In genomic region chr3:37144806-37145205, GRCh38 we compare ENCODE assay signal across 15 cellular contexts. TPM values are rescaled to one million over a fixed set of nuclear protein-coding genes. Genes with fewer than 3 reads are reported as not detected.
A peak's percentile ranks its signal among the peaks of the same experiment; 100 is the strongest.
DNase-seq lines count a peak whose midpoint lies in the region; ATAC-seq and TF ChIP-seq lines count a peak whose summit lies in the region.
"Had no signal": no experiment of that assay in that cellular context is flagged by ENCODE, and none has a peak within 500 bp of the region (broad histone marks: within the 10 kb centered on the region; RNA-seq: fewer than 3 reads in every experiment).

No MANE protein-coding gene starts in this region.

- POLR2A ChIA-PET in WTC11 (lab: Charles Lee) = no interaction called here

- peaks cover 0 to 3% (median under 1%) of the 10 kb centered on the region in 4 donors for H3K36me3 ChIP-seq in liver (ENCODE audit: control insufficient read depth in 4 of 4, insufficient read depth in 3 of 4, low read depth in 1 of 4, low read length in 3 of 4)
- H3K36me3 ChIP-seq in upper lobe of left lung = peaks cover 0 to 32% (median 6%) of the 10 kb centered on the region in 4 donors

- CTCF ChIA-PET in WTC11 (lab: Charles Lee) = no interaction called here

- DNase-seq in NOMO-1 treated with DMSO at 0.1 percent for 48 hours (lab: John Stamatoyannopoulos, UW; ENCODE audit: unreplicated experiment) = peak; percentile 21
- DNase-seq in NOMO-1 treated with dmso at 0.1 percent for 144 hours (lab: John Stamatoyannopoulos, UW; ENCODE audit: unreplicated experiment) = no peak
- DNase-seq in WTC11 (ENCODE audit: low spot score) = no peak
- no peak for DNase-seq in upper lobe of left lung
- no peak for DNase-seq in NCI-H510A (lab: John Stamatoyannopoulos, UW)
- no peak for DNase-seq in COLO668 (lab: John Stamatoyannopoulos, UW; ENCODE audit: unreplicated experiment)
- DNase-seq: activated CD4-positive, CD25-positive, alpha-beta regulatory T cell treated with anti-CD3 and anti-CD28 coated beads, Interleukin-2, amount 50 U/mL, for 72 hours; activated naive CD8-positive, alpha-beta T cell treated with anti-CD3 and anti-CD28 coated beads, Interleukin-2, amount 50 U/mL, for 24 hours; colonic mucosa; NCI-H187 treated with DMSO at 0.1 percent for 48 hours; T-cell had no signal

- H3K4me3 ChIP-seq in liver (ENCODE audit: low read depth in 1 of 3, low read length in 3 of 3) (no peak overlapping the region), upper lobe of left lung (no peak overlapping the region)
- H3K4me3 ChIP-seq: colonic mucosa, thoracic aorta had no signal

- H3K27me3 ChIP-seq in liver (ENCODE audit: control insufficient read depth in 4 of 4, insufficient read depth in 4 of 4, low read length in 3 of 4) = no peaks in the 10 kb centered on the region
- H3K27me3 ChIP-seq in upper lobe of left lung = no peaks in the 10 kb centered on the region
- H3K27me3 ChIP-seq: colonic mucosa had no signal

- H3K4me1 Mint-ChIP-seq in WTC11 = no peaks in the 10 kb centered on the region

- peaks cover 15 to 70% (median 40%) of the 10 kb centered on the region in 4 donors for H3K4me1 ChIP-seq in liver (ENCODE audit: control insufficient read depth in 4 of 4, insufficient read depth in 4 of 4, low read length in 3 of 4)
- peaks cover 14 to 62% (median 44%) of the 10 kb centered on the region in 4 donors for H3K4me1 ChIP-seq in upper lobe of left lung
- H3K4me1 ChIP-seq: colonic mucosa had no signal

- no peak overlapping the region for H3K4me3 Mint-ChIP-seq in WTC11
- H3K4me3 Mint-ChIP-seq: activated naive CD8-positive, alpha-beta T cell treated with anti-CD3 and anti-CD28 coated beads, Interleukin-2, amount 50 U/mL, for 24 hours; nephron; T-cell had no signal

- H3K27ac Mint-ChIP-seq in WTC11 = peak overlapping the region; percentile 26; the same call in 1 of the 2 replicates
- H3K27ac Mint-ChIP-seq: activated naive CD8-positive, alpha-beta T cell treated with anti-CD3 and anti-CD28 coated beads, Interleukin-2, amount 50 U/mL, for 24 hours; nephron; T-cell had no signal

- peaks cover 17% of the 10 kb centered on the region for H3K36me3 Mint-ChIP-seq in WTC11

- TF ChIP-seq CTCF in WTC11 (IDR thresholded peaks at IDR 0.05) = no peak
- TF ChIP-seq CTCF in liver (IDR thresholded peaks at IDR 0.05; ENCODE audit: low read depth, low read length, missing input control) = no peak
- TF ChIP-seq CTCF in upper lobe of left lung (IDR thresholded peaks at IDR 0.05) = no peak

- no peak for ATAC-seq in WTC11
- ATAC-seq in upper lobe of left lung (ENCODE audit: low FRiP score in 2 of 2) = peak in 1 of 2 donors; percentile 50
- ATAC-seq in GM18519 (IDR thresholded peaks at IDR 0.05; ENCODE audit: low FRiP score, unreplicated experiment) = no peak
- ATAC-seq: activated naive CD8-positive, alpha-beta T cell treated with anti-CD3 and anti-CD28 coated beads, Interleukin-2, amount 50 U/mL, for 24 hours; T-cell had no signal

- no peak for TF ChIP-seq POLR2A in upper lobe of left lung (IDR thresholded peaks at IDR 0.05)

- H3K27me3 Mint-ChIP-seq in WTC11 (ENCODE audit: low read depth) = no peaks in the 10 kb centered on the region
- H3K27me3 Mint-ChIP-seq: activated naive CD8-positive, alpha-beta T cell treated with anti-CD3 and anti-CD28 coated beads, Interleukin-2, amount 50 U/mL, for 24 hours; T-cell had no signal

- TF ChIP-seq RAD21 in liver (IDR thresholded peaks at IDR 0.05) = no peak

- H3K9ac ChIP-seq in liver (ENCODE audit: low read depth in 1 of 2, low read length in 2 of 2) = peak overlapping the region; percentile 33 to 64

- TF ChIP-seq EP300 in upper lobe of left lung (IDR thresholded peaks at IDR 0.05) = no peak

- H3K27ac ChIP-seq in liver (ENCODE audit: low read depth in 1 of 2, low read length in 2 of 2) (peak overlapping the region; percentile 84 to 97), upper lobe of left lung (peak overlapping the region in 3 of 4 donors; percentile 34 to 77 (median 59))
- H3K27ac ChIP-seq: colonic mucosa had no signal

- H3K9me3 Mint-ChIP-seq in WTC11 = no peaks in the 10 kb centered on the region
- H3K9me3 Mint-ChIP-seq: activated naive CD8-positive, alpha-beta T cell treated with anti-CD3 and anti-CD28 coated beads, Interleukin-2, amount 50 U/mL, for 24 hours; nephron; T-cell had no signal

- H3K9me3 ChIP-seq in liver (ENCODE audit: control insufficient read depth in 4 of 4, low read length in 3 of 4) = no peaks in the 10 kb centered on the region
- H3K9me3 ChIP-seq in upper lobe of left lung = no peaks in the 10 kb centered on the region
- H3K9me3 ChIP-seq: colonic mucosa, thoracic aorta had no signal

TF ChIP-seq in WTC11, 78 proteins besides CTCF, POLR2A, EP300 and RAD21:
- no peak for TF ChIP-seq E2F5 (CRISPR knock-in tag; IDR thresholded peaks at IDR 0.05)
- TF ChIP-seq CREM (CRISPR knock-in tag; IDR thresholded peaks at IDR 0.05) = no peak
- no peak for TF ChIP-seq MYBL2 (CRISPR knock-in tag; IDR thresholded peaks at IDR 0.05)

TF ChIP-seq in liver, 16 proteins besides CTCF, POLR2A, EP300 and RAD21:
- TF ChIP-seq FOXA1 (IDR thresholded peaks at IDR 0.05) = peak; percentile 13
- peak in 1 of 2 donors; percentile 79 for TF ChIP-seq JUND (IDR thresholded peaks at IDR 0.05)
- peak; percentile 31 for TF ChIP-seq HNF4G (IDR thresholded peaks at IDR 0.05)
- TF ChIP-seq ZBTB33 (IDR thresholded peaks at IDR 0.05) = no peak
- TF ChIP-seq MAX (IDR thresholded peaks at IDR 0.05) = no peak
- TF ChIP-seq REST (IDR thresholded peaks at IDR 0.05) = peak; percentile 40
- peak; percentile 66 for TF ChIP-seq SP1 (IDR thresholded peaks at IDR 0.05)
- TF ChIP-seq TAF1 (conservative IDR thresholded peaks at IDR 0.05) = no peak
- peak; percentile 55 to 87 for TF ChIP-seq EGR1 (IDR thresholded peaks at IDR 0.05; ENCODE audit: low read depth in 2 of 2)
- no peak for TF ChIP-seq NR2F2 (IDR thresholded peaks at IDR 0.05)
- TF ChIP-seq ATF3 (IDR thresholded peaks at IDR 0.05) = peak; percentile 11
- TF ChIP-seq RXRA (IDR thresholded peaks at IDR 0.05) = peak; percentile 45 to 73
- peak; percentile 18 for TF ChIP-seq YY1 (IDR thresholded peaks at IDR 0.05)
- peak; percentile 73 for TF ChIP-seq FOXA2 (IDR thresholded peaks at IDR 0.05)
- TF ChIP-seq GABPA (IDR thresholded peaks at IDR 0.05 in 1 of 2, conservative IDR thresholded peaks at IDR 0.05 in 1 of 2) = no peak
- TF ChIP-seq HNF4A (conservative IDR thresholded peaks at IDR 0.05) = peak; percentile 73 to 77
TF ChIP-seq in liver: peak in this region for 11.

RNA-seq across cellular contexts. Expression of gene LRRFIP2, which starts 29.6 kb away (rescaled TPM):
- total RNA-seq in WTC11 (2021) (23.7 to 24.6 TPM (median 23.7 TPM) in 3 replicates), liver (10 to 100 TPM; 44.7 to 56.9 TPM), upper lobe of left lung (100 to 1,000 TPM in 1 of 6 donors, 10 to 100 TPM in 5; 45.9 to 106 (median 78.8) TPM)
- polyA plus RNA-seq in liver = 10 to 100 TPM; 22.6 to 34.8 TPM
